17 cellular contexts compared by ENCODE assay signal in genomic region chr7:155291729-155292128, GRCh38. TPM values are rescaled to one million over a fixed set of nuclear protein-coding genes. Genes with fewer than 3 reads are reported as not detected.
DNase-seq lines count a peak whose midpoint lies in the region; ATAC-seq and TF ChIP-seq lines count a peak whose summit lies in the region.
"Had no signal": no experiment of that assay in that cellular context is flagged by ENCODE, and none has a peak within 500 bp of the region (broad histone marks: within the 10 kb centered on the region; RNA-seq: fewer than 3 reads in every experiment).

No MANE protein-coding gene starts in this region.

- H3K4me1 Mint-ChIP-seq in T-helper 1 cell treated with Interleukin-12 subunit alpha and Interleukin-12 subunit beta and Interleukin-4 antibody, amounts not matched to agents 30 μg/mL and 1 μg/mL, for 36 hours (ENCODE audit: low read depth): peaks cover 45% of the 10 kb centered on the region
- H3K4me1 Mint-ChIP-seq in stimulated activated naive B cell treated with anti-CD40 and anti-IgM and Interleukin-4, amounts not matched to agents 10 μg/mL and 1 μg/mL and 100 μg/mL, for 72 hours: peaks cover 55 to 84% of the 10 kb centered on the region in 2 donors
- H3K4me1 Mint-ChIP-seq in activated T-cell treated with anti-CD3 and anti-CD28 coated beads, Interleukin-2, amount 50 U/mL, for 72 hours (ENCODE audit: low read depth): peaks cover 55% of the 10 kb centered on the region
- peaks cover 45% of the 10 kb centered on the region for H3K4me1 Mint-ChIP-seq in activated naive CD4-positive, alpha-beta T cell treated with anti-CD3 and anti-CD28 coated beads, Interleukin-2, amount 10 ng/mL, durations not matched to agents 7 days and 5 days

- no peak for TF ChIP-seq CTCF in HEK293 (tag by site-specific recombination; IDR thresholded peaks at IDR 0.05)

- DNase-seq in T-helper 1 cell (no peak), left lobe of liver (ENCODE audit: low spot score) (peak; percentile 39), NCI-H345 treated with DMSO at 0.1 percent for 48 hours (lab: John Stamatoyannopoulos, UW; ENCODE audit: unreplicated experiment) (no peak)
- DNase-seq in stimulated activated naive B cell treated with anti-CD40 and anti-IgM and Interleukin-4, amounts not matched to agents 10 μg/mL and 1 μg/mL and 100 μg/mL, for 72 hours: no peak
- DNase-seq in activated T-cell treated with anti-CD3 and anti-CD28 coated beads, Interleukin-2, amount 50 U/mL, for 72 hours: no peak
- DNase-seq in activated naive CD4-positive, alpha-beta T cell treated with anti-CD3 and anti-CD28 coated beads, Interleukin-2, amount 10 ng/mL, durations not matched to agents 7 days and 5 days: no peak
- DNase-seq: AML-193; CD4-positive, CD25-positive, alpha-beta regulatory T cell; NCI-H1694 treated with DMSO at 0.1 percent for 48 hours; NCI-H2107; NCI-H510A treated with DMSO at 0.1 percent for 48 hours; NCI-H774; Right ventricle myocardium superior had no signal

- no peaks in the 10 kb centered on the region for H3K4me1 ChIP-seq in HEK293 (ENCODE audit: control insufficient read depth, insufficient read depth, low read length)

- no peaks in the 10 kb centered on the region for H3K27me3 Mint-ChIP-seq in T-helper 1 cell treated with Interleukin-12 subunit alpha and Interleukin-12 subunit beta and Interleukin-4 antibody, amounts not matched to agents 30 μg/mL and 1 μg/mL, for 36 hours (ENCODE audit: low read depth)
- peaks cover 0 to 6% of the 10 kb centered on the region in 2 donors for H3K27me3 Mint-ChIP-seq in stimulated activated naive B cell treated with anti-CD40 and anti-IgM and Interleukin-4, amounts not matched to agents 10 μg/mL and 1 μg/mL and 100 μg/mL, for 72 hours
- no peaks in the 10 kb centered on the region for H3K27me3 Mint-ChIP-seq in activated T-cell treated with anti-CD3 and anti-CD28 coated beads, Interleukin-2, amount 50 U/mL, for 72 hours (ENCODE audit: low read depth)
- H3K27me3 Mint-ChIP-seq in activated naive CD4-positive, alpha-beta T cell treated with anti-CD3 and anti-CD28 coated beads, Interleukin-2, amount 10 ng/mL, durations not matched to agents 7 days and 5 days: peaks cover 29% of the 10 kb centered on the region
- H3K27me3 Mint-ChIP-seq: CD4-positive, CD25-positive, alpha-beta regulatory T cell had no signal

- CTCF ChIA-PET in HEK293 (lab: Yijun Ruan, JAX): no interaction called here
- CTCF ChIA-PET in activated naive CD4-positive, alpha-beta T cell treated with anti-CD3 and anti-CD28 coated beads, Interleukin-2, amount 10 ng/mL, durations not matched to agents 7 days and 5 days (lab: Charles Lee): no interaction called here

- H3K9me3 Mint-ChIP-seq in T-helper 1 cell treated with Interleukin-12 subunit alpha and Interleukin-12 subunit beta and Interleukin-4 antibody, amounts not matched to agents 30 μg/mL and 1 μg/mL, for 36 hours: peaks cover 2% of the 10 kb centered on the region
- peaks cover 4 to 7% of the 10 kb centered on the region in 2 donors for H3K9me3 Mint-ChIP-seq in stimulated activated naive B cell treated with anti-CD40 and anti-IgM and Interleukin-4, amounts not matched to agents 10 μg/mL and 1 μg/mL and 100 μg/mL, for 72 hours
- no peaks in the 10 kb centered on the region for H3K9me3 Mint-ChIP-seq in activated T-cell treated with anti-CD3 and anti-CD28 coated beads, Interleukin-2, amount 50 U/mL, for 72 hours
- peaks cover 11% of the 10 kb centered on the region for H3K9me3 Mint-ChIP-seq in activated naive CD4-positive, alpha-beta T cell treated with anti-CD3 and anti-CD28 coated beads, Interleukin-2, amount 10 ng/mL, durations not matched to agents 7 days and 5 days

- H3K27ac Mint-ChIP-seq in T-helper 1 cell treated with Interleukin-12 subunit alpha and Interleukin-12 subunit beta and Interleukin-4 antibody, amounts not matched to agents 30 μg/mL and 1 μg/mL, for 36 hours: peak overlapping the region; percentile 31
- peak overlapping the region; percentile 57 for H3K27ac Mint-ChIP-seq in stimulated activated naive B cell treated with anti-CD40 and anti-IgM and Interleukin-4, amounts not matched to agents 10 μg/mL and 1 μg/mL and 100 μg/mL, for 72 hours
- H3K27ac Mint-ChIP-seq in activated T-cell treated with anti-CD3 and anti-CD28 coated beads, Interleukin-2, amount 50 U/mL, for 72 hours: no peak overlapping the region
- H3K27ac Mint-ChIP-seq in activated naive CD4-positive, alpha-beta T cell treated with anti-CD3 and anti-CD28 coated beads, Interleukin-2, amount 10 ng/mL, durations not matched to agents 7 days and 5 days: no peak overlapping the region
- H3K27ac Mint-ChIP-seq: GM23338 had no signal

- peaks cover 7% of the 10 kb centered on the region for H3K36me3 Mint-ChIP-seq in T-helper 1 cell treated with Interleukin-12 subunit alpha and Interleukin-12 subunit beta and Interleukin-4 antibody, amounts not matched to agents 30 μg/mL and 1 μg/mL, for 36 hours (ENCODE audit: low read depth)
- peaks cover 8 to 20% of the 10 kb centered on the region in 2 donors for H3K36me3 Mint-ChIP-seq in stimulated activated naive B cell treated with anti-CD40 and anti-IgM and Interleukin-4, amounts not matched to agents 10 μg/mL and 1 μg/mL and 100 μg/mL, for 72 hours
- no peaks in the 10 kb centered on the region for H3K36me3 Mint-ChIP-seq in activated T-cell treated with anti-CD3 and anti-CD28 coated beads, Interleukin-2, amount 50 U/mL, for 72 hours (ENCODE audit: insufficient read depth in 2 of 2)
- peaks cover 14% of the 10 kb centered on the region for H3K36me3 Mint-ChIP-seq in activated naive CD4-positive, alpha-beta T cell treated with anti-CD3 and anti-CD28 coated beads, Interleukin-2, amount 10 ng/mL, durations not matched to agents 7 days and 5 days
- H3K36me3 Mint-ChIP-seq: CD4-positive, CD25-positive, alpha-beta regulatory T cell had no signal

- H3K4me3 Mint-ChIP-seq in T-helper 1 cell treated with Interleukin-12 subunit alpha and Interleukin-12 subunit beta and Interleukin-4 antibody, amounts not matched to agents 30 μg/mL and 1 μg/mL, for 36 hours: no peak overlapping the region
- H3K4me3 Mint-ChIP-seq in stimulated activated naive B cell treated with anti-CD40 and anti-IgM and Interleukin-4, amounts not matched to agents 10 μg/mL and 1 μg/mL and 100 μg/mL, for 72 hours: no peak overlapping the region
- no peak overlapping the region for H3K4me3 Mint-ChIP-seq in activated T-cell treated with anti-CD3 and anti-CD28 coated beads, Interleukin-2, amount 50 U/mL, for 72 hours
- no peak overlapping the region for H3K4me3 Mint-ChIP-seq in activated naive CD4-positive, alpha-beta T cell treated with anti-CD3 and anti-CD28 coated beads, Interleukin-2, amount 10 ng/mL, durations not matched to agents 7 days and 5 days
- H3K4me3 Mint-ChIP-seq: GM23338 had no signal

- no peaks in the 10 kb centered on the region for H3K9me3 ChIP-seq in HEK293 (ENCODE audit: control insufficient read depth, insufficient read depth, low read depth, low read length)

- no peak overlapping the region for H3K4me3 ChIP-seq in HEK293 (ENCODE audit: low read depth, low read length)
- H3K4me3 ChIP-seq: GM23338 had no signal

- ATAC-seq in left lobe of liver: no peak
- ATAC-seq in stimulated activated naive B cell treated with anti-CD40 and anti-IgM and Interleukin-4, amounts not matched to agents 10 μg/mL and 1 μg/mL and 100 μg/mL, for 72 hours (replicated peaks): no peak
- ATAC-seq in activated T-cell treated with anti-CD3 and anti-CD28 coated beads, Interleukin-2, amount 50 U/mL, for 72 hours (replicated peaks in 1 of 2): no peak
- ATAC-seq: GM23338 had no signal

- no peak overlapping the region for H3K27ac ChIP-seq in HEK293 (ENCODE audit: extremely low read depth, low read depth, low read length)
- H3K27ac ChIP-seq: 22Rv1 had no signal

- H3K36me3 ChIP-seq in HEK293 (ENCODE audit: control insufficient read depth in 2 of 2, insufficient read depth in 1 of 2, low read length in 2 of 2): no peaks in the 10 kb centered on the region

- POLR2A ChIA-PET in HEK293 (lab: Yijun Ruan, JAX): no interaction called here

TF ChIP-seq in HEK293, 187 proteins besides CTCF, POLR2A, EP300 and RAD21:
- TF ChIP-seq EGR2 (tag by site-specific recombination; IDR thresholded peaks at IDR 0.05; ENCODE audit: low read depth) (peak; percentile 56), KLF16 (tag by site-specific recombination; IDR thresholded peaks at IDR 0.05) (no peak)

RNA-seq across cellular contexts. Expression of gene INSIG1, which starts 5.9 kb away (rescaled TPM):
- total RNA-seq in left lobe of liver: 208 TPM
- total RNA-seq in activated T-cell treated with anti-CD3 and anti-CD28 coated beads, Interleukin-2, amount 50 U/mL, for 72 hours: 10 to 100 TPM; 36.5 to 46.6 TPM

Comparison
In these comparisons a context has a peak if more than half of its experiments do, and no peak if none do; other contexts are left out.
1. H3K27ac Mint-ChIP-seq: peak in T-helper 1 cell treated with Interleukin-12 subunit alpha and Interleukin-12 subunit beta and Interleukin-4 antibody, amounts not matched to agents 30 μg/mL and 1 μg/mL, for 36 hours (single experiment) and stimulated activated naive B cell treated with anti-CD40 and anti-IgM and Interleukin-4, amounts not matched to agents 10 μg/mL and 1 μg/mL and 100 μg/mL, for 72 hours (single experiment); none in activated T-cell treated with anti-CD3 and anti-CD28 coated beads, Interleukin-2, amount 50 U/mL, for 72 hours (single experiment) and activated naive CD4-positive, alpha-beta T cell treated with anti-CD3 and anti-CD28 coated beads, Interleukin-2, amount 10 ng/mL, durations not matched to agents 7 days and 5 days (single experiment).